In genomic region chr18:60146220-60146960, GRCh38 we compare ENCODE assay signal across 10 cellular contexts.
DNase-seq lines count a peak whose midpoint lies in the region; ATAC-seq and TF ChIP-seq lines count a peak whose summit lies in the region.
"Had no signal": no experiment of that assay in that cellular context is flagged by ENCODE, and none has a peak within 500 bp of the region (broad histone marks: within the 10 kb centered on the region; RNA-seq: fewer than 3 reads in every experiment).

No MANE protein-coding gene starts in this region.

- H3K4me3 ChIP-seq in thymus (ENCODE audit: low read length) = no peak overlapping the region
- H3K4me3 ChIP-seq in dorsolateral prefrontal cortex = no peak overlapping the region
- H3K4me3 ChIP-seq: esophagus squamous epithelium, stomach had no signal

- H3K9me3 ChIP-seq in thymus (ENCODE audit: control insufficient read depth) = no peaks in the 10 kb centered on the region
- H3K9me3 ChIP-seq: esophagus squamous epithelium, stomach had no signal

- ATAC-seq in GM19328 (IDR thresholded peaks at IDR 0.05; ENCODE audit: unreplicated experiment) = peak; percentile 78
- peak; percentile 85 for ATAC-seq in HG02938 (IDR thresholded peaks at IDR 0.05; ENCODE audit: unreplicated experiment)
- ATAC-seq in Right ventricle myocardium inferior = no peak

- H3K36me3 ChIP-seq in thymus (ENCODE audit: control insufficient read depth, insufficient read depth) = no peaks in the 10 kb centered on the region
- H3K36me3 ChIP-seq: esophagus squamous epithelium, stomach had no signal

- H3K27ac ChIP-seq in thymus (ENCODE audit: low read depth) (peak overlapping the region; percentile 59), dorsolateral prefrontal cortex (no peak overlapping the region)
- H3K27ac ChIP-seq: esophagus squamous epithelium, stomach, VCaP had no signal

- intact Hi-C loops in Right ventricle myocardium inferior (cut with DNase I) (no loop called here), dorsolateral prefrontal cortex (cut with DNase I) (no loop called here)

- 75% methylated on average over 11 of the region's 11 CpGs for WGBS in thymus

- TF ChIP-seq CTCF in dorsolateral prefrontal cortex (IDR thresholded peaks at IDR 0.05 in 54 of 56, conservative IDR thresholded peaks at IDR 0.05 in 2 of 56; ENCODE audit: low read depth in 1 of 56, partially characterized antibody in 56 of 56) = no peak

- H3K27me3 ChIP-seq in thymus (ENCODE audit: control insufficient read depth, insufficient read depth) (no peaks in the 10 kb centered on the region), dorsolateral prefrontal cortex (no peaks in the 10 kb centered on the region)
- H3K27me3 ChIP-seq: esophagus squamous epithelium, stomach had no signal

- peaks cover 7% of the 10 kb centered on the region for H3K4me1 ChIP-seq in thymus (ENCODE audit: control insufficient read depth, insufficient read depth, low read length)
- H3K4me1 ChIP-seq: esophagus squamous epithelium, stomach had no signal

- DNase-seq in MV-4-11 (lab: John Stamatoyannopoulos, UW) = peak; percentile 55
- no peak for DNase-seq in Right ventricle myocardium inferior (ENCODE audit: missing footprints)
- no peak for DNase-seq in NCI-H774 (lab: John Stamatoyannopoulos, UW)
- no peak for DNase-seq in dorsolateral prefrontal cortex
- DNase-seq: esophagus squamous epithelium, stomach had no signal
